20 cellular contexts compared by ENCODE assay signal in genomic region chr16:19424478-19424877, GRCh38. TPM values are rescaled to one million over a fixed set of nuclear protein-coding genes. Genes with fewer than 3 reads are reported as not detected.
DNase-seq lines count a peak whose midpoint lies in the region; TF ChIP-seq lines count a peak whose summit lies in the region.
"Had no signal": no experiment of that assay in that cellular context is flagged by ENCODE, and none has a peak within 500 bp of the region (broad histone marks: within the 10 kb centered on the region; RNA-seq: fewer than 3 reads in every experiment).

No MANE protein-coding gene starts in this region.

- CTCF ChIA-PET in PC-9 (lab: Charles Lee): no interaction called here
- CTCF ChIA-PET in SK-N-SH (lab: Yijun Ruan, JAX): interaction anchor here (1.1 to 1.4 kb wide), 2 partner anchors 35 to 82 kb away, joined by 3 to 11 read pairs; no protein-coding TSS in a partner anchor

- H2AFZ ChIP-seq in PC-9 (no peak overlapping the region), hepatocyte (no peak overlapping the region), SK-N-SH (ENCODE audit: low read depth) (no peak overlapping the region)

- H3K79me2 ChIP-seq in PC-9 (ENCODE audit: low read depth): peaks cover 49% of the 10 kb centered on the region
- H3K79me2 ChIP-seq in hepatocyte: no peaks in the 10 kb centered on the region
- H3K79me2 ChIP-seq in SK-N-SH (ENCODE audit: insufficient read depth): no peaks in the 10 kb centered on the region

- in situ Hi-C loops in transverse colon (cut with MboI; ENCODE audit: low pct_ligation_motif_present in 1 of 4, low pct_unique_long_range_greater_than_20kb in 1 of 4, low sequenced_read_pairs in 3 of 4): no loop called here

- TF ChIP-seq RAD21 in SK-N-SH (IDR thresholded peaks at IDR 0.05; ENCODE audit: low read length): no peak

- H4K20me1 ChIP-seq in PC-9 (ENCODE audit: insufficient read depth) (no peaks in the 10 kb centered on the region), hepatocyte (ENCODE audit: insufficient read depth, poor library complexity, severe bottlenecking) (no peaks in the 10 kb centered on the region), SK-N-SH (ENCODE audit: insufficient read depth) (no peaks in the 10 kb centered on the region)
- H4K20me1 ChIP-seq: BLaER1 had no signal

- TF ChIP-seq POLR2A in transverse colon (IDR thresholded peaks at IDR 0.05): no peak

- no peak overlapping the region for H3K4me2 ChIP-seq in PC-9
- H3K4me2 ChIP-seq in hepatocyte: no peak overlapping the region
- H3K4me2 ChIP-seq in SK-N-SH: no peak overlapping the region
- H3K4me2 ChIP-seq: BLaER1 had no signal

- H3K4me3 ChIP-seq in PC-9: no peak overlapping the region
- H3K4me3 ChIP-seq in hepatocyte: no peak overlapping the region
- no peak overlapping the region for H3K4me3 ChIP-seq in mucosa of rectum (ENCODE audit: low read length in 2 of 2)
- H3K4me3 ChIP-seq in transverse colon: no peak overlapping the region
- H3K4me3 ChIP-seq in SK-N-SH (ENCODE audit: low read depth in 2 of 2, low read length in 1 of 2): no peak overlapping the region
- H3K4me3 ChIP-seq: BLaER1 had no signal

- H3K9me2 ChIP-seq in PC-9 (ENCODE audit: insufficient read depth) (no peaks in the 10 kb centered on the region), hepatocyte (replicated peaks; ENCODE audit: insufficient read depth) (no peaks in the 10 kb centered on the region), SK-N-SH (no peaks in the 10 kb centered on the region)

- intact Hi-C loops in PC-9 (cut with micrococcal nuclease; ENCODE audit: unreplicated experiment) (no loop called here), transverse colon (cut with DNase I; ENCODE audit: low total_unique reads) (no loop called here)

- POLR2A ChIA-PET in PC-9 (lab: Charles Lee; ENCODE audit: unreplicated experiment): no interaction called here
- POLR2A ChIA-PET in SK-N-SH (lab: Yijun Ruan, JAX): no interaction called here

- H3K9me3 ChIP-seq in PC-9 (ENCODE audit: insufficient read depth, low read depth): 0 out of 2 replicates have a peak, but pooled peaks cover 6% of the 10 kb centered on the region
- H3K9me3 ChIP-seq in hepatocyte (ENCODE audit: low read depth): no peaks in the 10 kb centered on the region
- H3K9me3 ChIP-seq in mucosa of rectum (ENCODE audit: control insufficient read depth in 2 of 2, low read length in 2 of 2): no peaks in the 10 kb centered on the region
- no peaks in the 10 kb centered on the region for H3K9me3 ChIP-seq in transverse colon
- H3K9me3 ChIP-seq in SK-N-SH: no peaks in the 10 kb centered on the region

- peaks cover 29% of the 10 kb centered on the region for H3K36me3 ChIP-seq in PC-9 (ENCODE audit: low read depth)
- H3K36me3 ChIP-seq in hepatocyte (replicated peaks; ENCODE audit: insufficient read depth, low read depth): no peaks in the 10 kb centered on the region
- peaks cover 0 to 2% of the 10 kb centered on the region in 2 donors for H3K36me3 ChIP-seq in mucosa of rectum (ENCODE audit: control insufficient read depth in 2 of 2, insufficient read depth in 2 of 2, low read length in 2 of 2)
- no peaks in the 10 kb centered on the region for H3K36me3 ChIP-seq in transverse colon
- H3K36me3 ChIP-seq in SK-N-SH (replicated peaks in 1 of 2; ENCODE audit: control insufficient read depth in 1 of 2, insufficient read depth in 2 of 2, low read length in 1 of 2): no peaks in the 10 kb centered on the region
- H3K36me3 ChIP-seq: BLaER1 had no signal

- TF ChIP-seq EP300 in transverse colon (IDR thresholded peaks at IDR 0.05; ENCODE audit: low read depth) (no peak), SK-N-SH (IDR thresholded peaks at IDR 0.05; ENCODE audit: borderline replicate concordance in 1 of 2, low read depth in 1 of 2, low read length in 1 of 2) (no peak)

- H3K9ac ChIP-seq in mucosa of rectum (ENCODE audit: low read depth in 1 of 2, low read length in 2 of 2) (no peak overlapping the region), SK-N-SH (no peak overlapping the region)
- H3K9ac ChIP-seq: BLaER1 had no signal

- H3K27me3 ChIP-seq in PC-9 (ENCODE audit: insufficient read depth, low read depth) (no peaks in the 10 kb centered on the region), hepatocyte (no peaks in the 10 kb centered on the region), mucosa of rectum (ENCODE audit: control insufficient read depth in 2 of 2, insufficient read depth in 2 of 2, low read length in 2 of 2) (no peaks in the 10 kb centered on the region), transverse colon (no peaks in the 10 kb centered on the region), SK-N-SH (ENCODE audit: insufficient read depth) (no peaks in the 10 kb centered on the region)
- H3K27me3 ChIP-seq: BLaER1 had no signal

- BruUV-seq in PC-9 (replicated peaks; lab: Mats Ljungman, UMichigan): no TSS peak

- no peak for DNase-seq in PC-9
- DNase-seq in hepatocyte (ENCODE audit: low spot score): no peak
- peak; percentile 16 for DNase-seq in transverse colon
- DNase-seq in activated T-cell treated with anti-CD3 and anti-CD28 coated beads, Interleukin-2, amount 50 U/mL, for 48 hours: no peak
- DNase-seq in SK-N-SH: no peak
- DNase-seq in nucleus accumbens (lab: John Stamatoyannopoulos, UW): no peak
- DNase-seq: 8988T; Calu3; CD4-positive, alpha-beta memory T cell; DMS79 treated with DMSO at 0.1 percent for 48 hours; GF-D8; GOT3; H7; HFFc6 had no signal

- TF ChIP-seq CTCF in PC-9 (conservative IDR thresholded peaks at IDR 0.05): no peak
- TF ChIP-seq CTCF in hepatocyte (IDR thresholded peaks at IDR 0.05; ENCODE audit: poor library complexity): no peak
- TF ChIP-seq CTCF in transverse colon (IDR thresholded peaks at IDR 0.05): no peak
- TF ChIP-seq CTCF in SK-N-SH (IDR thresholded peaks at IDR 0.05): no peak

- H3K27ac ChIP-seq in PC-9 (0 out of 2 replicates have a peak overlapping the region, but pooled peaks have one; percentile 23), hepatocyte (peak overlapping the region; percentile 74), mucosa of rectum (ENCODE audit: low read depth in 2 of 2, low read length in 2 of 2) (peak overlapping the region; percentile 13 to 74), transverse colon (peak overlapping the region in 3 of 4 donors; percentile 43 to 57 (median 44)), SK-N-SH (ENCODE audit: low read depth in 2 of 2, low read length in 1 of 2) (no peak overlapping the region)
- H3K27ac ChIP-seq: BLaER1, HL-60 had no signal

- H3K4me1 ChIP-seq in PC-9 (replicated peaks; ENCODE audit: insufficient read depth) (peaks cover 15% of the 10 kb centered on the region), hepatocyte (ENCODE audit: insufficient read depth) (peaks cover 4% of the 10 kb centered on the region), mucosa of rectum (ENCODE audit: control insufficient read depth in 2 of 2, insufficient read depth in 2 of 2, low read length in 2 of 2) (peaks cover 5 to 26% of the 10 kb centered on the region in 2 donors), transverse colon (peaks cover under 1 to 24% (median 11%) of the 10 kb centered on the region in 4 donors), SK-N-SH (ENCODE audit: control insufficient read depth in 1 of 2, insufficient read depth in 2 of 2, low read depth in 1 of 2, low read length in 1 of 2) (no peaks in the 10 kb centered on the region)
- H3K4me1 ChIP-seq: BLaER1 had no signal

- WGBS in hepatocyte (ENCODE audit: low lambda C conversion rate, missing lambda C conversion rate): 97% methylated on average over 8 of the region's 8 CpGs
- 89 to 92% methylated on average over 8 of the region's 8 CpGs for WGBS in transverse colon (ENCODE audit: low coverage in 1 of 2), 2 donors
- WGBS in SK-N-SH (ENCODE audit: low lambda C conversion rate): 64% methylated on average over 8 of the region's 8 CpGs

- peaks cover 9% of the 10 kb centered on the region for H3F3A ChIP-seq in PC-9 (ENCODE audit: insufficient read depth, low read depth)
- H3F3A ChIP-seq in SK-N-SH (replicated peaks; ENCODE audit: insufficient read depth): no peaks in the 10 kb centered on the region

TF ChIP-seq in SK-N-SH, 30 proteins besides CTCF, POLR2A, EP300 and RAD21:
- no peak for TF ChIP-seq IRF3 (IDR thresholded peaks at IDR 0.05; ENCODE audit: low read depth, low read length)

RNA-seq across cellular contexts. Expression of gene TMC5, which starts 6.8 kb away (rescaled TPM):
- total RNA-seq in PC-9 (2021): 22.1 and 52.5 TPM in 2 replicates
- 2.9 and 3.1 TPM in 2 replicates for total RNA-seq in hepatocyte
- 3.3 and 4.0 TPM in 2 replicates for polyA plus RNA-seq in hepatocyte
- total RNA-seq in transverse colon: 10 to 100 TPM; 14.5 to 94.6 (median 82.4) TPM
- not detected in 2 replicates for polyA plus RNA-seq in SK-N-SH (2012; rRNA removed)
- polyA plus RNA-seq in SK-N-SH (2012; cell fraction: cytosol; rRNA removed): not detected in 2 replicates
- not detected in 2 replicates for polyA plus RNA-seq in SK-N-SH (2012; cell fraction: nucleus; rRNA removed)
- total RNA-seq: CD4-positive, alpha-beta memory T cell; HT1080 had no signal
- polyA plus RNA-seq: AG04450, CD14-positive monocyte had no signal

Comparison
In these comparisons a context has a peak if more than half of its experiments do, and no peak if none do; other contexts are left out.
1. H3K27ac ChIP-seq: peak in PC-9 (single experiment), hepatocyte (single experiment), mucosa of rectum (2 of 2) and transverse colon (3 of 4); none in SK-N-SH (0 of 2).